ENCODE assay signal across 29 cellular contexts in the genomic region with DNA sequence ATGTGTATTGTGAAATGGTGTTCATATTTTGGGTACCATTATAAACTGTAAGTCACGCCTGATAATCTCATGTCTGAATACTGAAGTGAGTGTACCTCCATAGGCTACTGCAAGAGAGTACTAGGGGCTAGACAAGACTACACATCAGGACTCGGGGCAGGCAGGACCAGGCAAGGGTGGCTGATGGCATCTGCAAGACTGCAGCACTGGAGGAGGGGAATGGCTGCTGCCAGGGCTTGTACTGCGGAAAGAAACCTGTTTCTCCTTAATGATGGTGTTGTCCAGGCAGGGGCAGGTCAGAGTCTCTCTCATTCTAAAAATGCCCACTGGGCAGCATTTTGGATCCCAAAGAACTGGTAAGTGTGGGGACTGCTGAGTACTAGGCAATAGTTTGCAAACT.
"Had no signal": no experiment of that assay in that cellular context is flagged by ENCODE, and none has a peak within 500 bp of the region (broad histone marks: within the 10 kb centered on the region; RNA-seq: fewer than 3 reads in every experiment).

No MANE protein-coding gene starts in this region.

- H3K27ac Mint-ChIP-seq: naive thymus-derived CD4-positive, alpha-beta T cell; natural killer cell; nephron progenitor cell; neural progenitor cell; progenitor cell of endocrine pancreas; stimulated activated effector memory CD8-positive, alpha-beta T cell treated with anti-CD3 and anti-CD28 coated beads, Interleukin-12 subunit alpha, Interleukin-12 subunit beta, amount 100 ng/mL, for 72 hours; stimulated activated naive CD8-positive, alpha-beta T cell treated with anti-CD3 and anti-CD28 coated beads, Interleukin-15, amount 100 ng/mL, for 72 hours had no signal

- DNase-seq: naive thymus-derived CD4-positive, alpha-beta T cell; natural killer cell; nephron progenitor cell; occipital lobe; ovary; psoas muscle; right cardiac atrium; right lobe of liver; sigmoid colon; small intestine; stimulated activated CD4-positive, alpha-beta T cell treated with anti-CD3 and anti-CD28 coated beads, Interleukin-15, amount 100 ng/mL, for 24 hours; stimulated activated CD4-positive, alpha-beta T cell treated with anti-CD3 and anti-CD28 coated beads, Interleukin-2, amount 100 ng/mL, for 24 hours; stimulated activated CD4-positive, alpha-beta T cell treated with anti-CD3 and anti-CD28 coated beads, Interleukin-2, amount 100 ng/mL, for 48 hours; stimulated activated CD4-positive, alpha-beta T cell treated with anti-CD3 and anti-CD28 coated beads, Interleukin-4, amount 100 ng/mL, for 24 hours; stimulated activated naive CD4-positive, alpha-beta T cell; stimulated activated naive CD8-positive, alpha-beta T cell treated with anti-CD3 and anti-CD28 coated beads, Interleukin-15, amount 100 ng/mL, for 72 hours; stimulated activated naive CD8-positive, alpha-beta T cell treated with anti-CD3 and anti-CD28 coated beads, Interleukin-15, Interleukin-2, amounts not matched to agents 100 U/mL and 50 U/mL, for 24 hours; substantia nigra; testis; tibial artery; transverse colon; upper lobe of left lung had no signal

- H3K4me2 ChIP-seq: neural progenitor cell had no signal

- H3K9me3 Mint-ChIP-seq: naive thymus-derived CD4-positive, alpha-beta T cell; nephron progenitor cell; neural progenitor cell; stimulated activated effector memory CD8-positive, alpha-beta T cell treated with anti-CD3 and anti-CD28 coated beads, Interleukin-12 subunit alpha, Interleukin-12 subunit beta, amount 100 ng/mL, for 72 hours; stimulated activated naive CD8-positive, alpha-beta T cell treated with anti-CD3 and anti-CD28 coated beads, Interleukin-15, amount 100 ng/mL, for 72 hours had no signal

- H3K36me3 Mint-ChIP-seq: naive thymus-derived CD4-positive, alpha-beta T cell; natural killer cell; neural progenitor cell; stimulated activated effector memory CD8-positive, alpha-beta T cell treated with anti-CD3 and anti-CD28 coated beads, Interleukin-12 subunit alpha, Interleukin-12 subunit beta, amount 100 ng/mL, for 72 hours had no signal

- H2AFZ ChIP-seq: neural progenitor cell, parathyroid adenoma had no signal

- H3K4me1 Mint-ChIP-seq: nephron progenitor cell had no signal

- H3K9me3 ChIP-seq: ovary, psoas muscle, right lobe of liver, sigmoid colon, suprapubic skin, testis, tibial artery, transverse colon, upper lobe of left lung, vagina had no signal

- H3K79me2 ChIP-seq: parathyroid adenoma had no signal

- H3K27ac ChIP-seq: neural progenitor cell, ovary, parathyroid adenoma, psoas muscle, right lobe of liver, sigmoid colon, suprapubic skin, testis, tibial artery, transverse colon, upper lobe of left lung, vagina had no signal

- H3K4me3 ChIP-seq: neural progenitor cell, ovary, psoas muscle, right lobe of liver, sigmoid colon, suprapubic skin, testis, tibial artery, transverse colon, upper lobe of left lung, vagina had no signal

- FAIRE-seq: urothelium cell line had no signal

- ATAC-seq: naive thymus-derived CD4-positive, alpha-beta T cell; natural killer cell; psoas muscle; right cardiac atrium; right lobe of liver; stimulated activated effector memory CD8-positive, alpha-beta T cell treated with anti-CD3 and anti-CD28 coated beads, Interleukin-12 subunit alpha, Interleukin-12 subunit beta, amount 100 ng/mL, for 72 hours; stimulated activated naive CD8-positive, alpha-beta T cell treated with anti-CD3 and anti-CD28 coated beads, Interleukin-15, amount 100 ng/mL, for 72 hours; stimulated activated naive CD8-positive, alpha-beta T cell treated with anti-CD3 and anti-CD28 coated beads, Interleukin-15, Interleukin-2, amounts not matched to agents 100 U/mL and 50 U/mL, for 24 hours had no signal

- H3K27me3 ChIP-seq: neural progenitor cell, ovary, right lobe of liver, sigmoid colon, suprapubic skin, testis, transverse colon, upper lobe of left lung, vagina had no signal

- H3K4me3 Mint-ChIP-seq: naive thymus-derived CD4-positive, alpha-beta T cell; natural killer cell; nephron progenitor cell; neural progenitor cell; stimulated activated effector memory CD8-positive, alpha-beta T cell treated with anti-CD3 and anti-CD28 coated beads, Interleukin-12 subunit alpha, Interleukin-12 subunit beta, amount 100 ng/mL, for 72 hours; stimulated activated naive CD8-positive, alpha-beta T cell treated with anti-CD3 and anti-CD28 coated beads, Interleukin-15, amount 100 ng/mL, for 72 hours had no signal

- H3K27me3 Mint-ChIP-seq: progenitor cell of endocrine pancreas had no signal

- H3K9ac ChIP-seq: neural progenitor cell, parathyroid adenoma had no signal

- H3K4me1 ChIP-seq: neural progenitor cell, psoas muscle, tibial artery, transverse colon, vagina had no signal

- H3K36me3 ChIP-seq: neural progenitor cell, ovary, right lobe of liver, sigmoid colon, suprapubic skin, tibial artery, transverse colon, upper lobe of left lung, vagina had no signal
